Comparison of ENCODE assay signal across 1 cellular context in the genomic region with DNA sequence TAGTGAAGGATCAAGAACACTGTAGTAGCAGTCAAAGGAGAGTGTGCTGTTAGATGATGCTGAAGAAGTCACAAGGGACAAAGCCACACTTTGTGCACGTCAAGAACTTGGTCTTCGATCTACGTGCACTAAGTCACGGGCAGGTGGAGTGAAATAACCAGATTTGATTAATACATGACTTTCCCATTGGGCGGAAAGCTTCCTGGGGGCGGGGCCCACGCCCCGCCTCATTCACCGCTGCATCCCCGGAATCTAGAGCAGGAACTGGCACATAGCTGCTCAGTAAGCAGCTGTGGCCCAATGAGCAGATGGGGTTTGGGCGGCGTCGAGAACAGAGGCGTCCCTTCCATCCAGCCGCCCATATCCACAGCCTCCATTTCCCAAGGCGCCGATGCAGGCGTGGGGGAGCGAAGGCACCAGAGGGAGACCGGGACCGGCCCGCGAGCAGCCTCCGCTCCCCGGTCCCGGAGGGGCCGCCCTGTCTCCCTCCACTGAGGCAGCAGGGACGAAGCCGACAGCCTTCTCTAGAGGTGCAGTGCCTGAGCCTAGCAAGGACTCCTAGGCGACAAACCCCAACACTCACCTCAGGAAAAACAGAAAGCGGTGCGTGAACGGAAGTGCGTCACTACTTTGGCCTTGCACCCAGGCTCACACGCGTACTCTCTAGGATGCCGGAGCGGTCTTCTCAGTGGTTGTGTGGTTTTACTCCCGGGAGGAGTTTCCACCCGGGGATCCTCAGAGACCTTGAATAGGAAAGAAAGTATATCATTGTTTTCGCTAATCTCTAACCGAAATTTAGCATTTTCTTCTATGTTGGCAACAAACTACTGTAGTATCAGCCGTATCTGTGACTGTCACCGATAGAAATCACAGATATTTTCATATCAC.
A peak's percentile ranks its signal among the peaks of the same experiment; 100 is the strongest.
TF ChIP-seq lines count a peak whose summit lies in the region.

No MANE protein-coding gene starts in this region.

TF ChIP-seq in HEK293, 187 proteins besides CTCF, POLR2A, EP300 and RAD21 (continued from another document and continues in another):
- 0 out of 2 replicates have a peak, but pooled peaks have one; percentile 15 for TF ChIP-seq YY1 (tag by site-specific recombination; IDR thresholded peaks at IDR 0.05)
- TF ChIP-seq ZNF791 (tag by site-specific recombination; IDR thresholded peaks at IDR 0.05) = no peak
- peak; percentile 13; the same call in 1 of the 2 replicates for TF ChIP-seq ZNF366 (tag by site-specific recombination; conservative IDR thresholded peaks at IDR 0.05)
- peak; percentile 31; the same call in 1 of the 2 replicates for TF ChIP-seq TRIM28 (IDR thresholded peaks at IDR 0.05; ENCODE audit: borderline replicate concordance, low read length)
- peak; percentile 70 for TF ChIP-seq SP3 (tag by site-specific recombination; IDR thresholded peaks at IDR 0.05)
- no peak for TF ChIP-seq ZNF350 (tag by site-specific recombination; IDR thresholded peaks at IDR 0.05)
- TF ChIP-seq, protein P1, sequence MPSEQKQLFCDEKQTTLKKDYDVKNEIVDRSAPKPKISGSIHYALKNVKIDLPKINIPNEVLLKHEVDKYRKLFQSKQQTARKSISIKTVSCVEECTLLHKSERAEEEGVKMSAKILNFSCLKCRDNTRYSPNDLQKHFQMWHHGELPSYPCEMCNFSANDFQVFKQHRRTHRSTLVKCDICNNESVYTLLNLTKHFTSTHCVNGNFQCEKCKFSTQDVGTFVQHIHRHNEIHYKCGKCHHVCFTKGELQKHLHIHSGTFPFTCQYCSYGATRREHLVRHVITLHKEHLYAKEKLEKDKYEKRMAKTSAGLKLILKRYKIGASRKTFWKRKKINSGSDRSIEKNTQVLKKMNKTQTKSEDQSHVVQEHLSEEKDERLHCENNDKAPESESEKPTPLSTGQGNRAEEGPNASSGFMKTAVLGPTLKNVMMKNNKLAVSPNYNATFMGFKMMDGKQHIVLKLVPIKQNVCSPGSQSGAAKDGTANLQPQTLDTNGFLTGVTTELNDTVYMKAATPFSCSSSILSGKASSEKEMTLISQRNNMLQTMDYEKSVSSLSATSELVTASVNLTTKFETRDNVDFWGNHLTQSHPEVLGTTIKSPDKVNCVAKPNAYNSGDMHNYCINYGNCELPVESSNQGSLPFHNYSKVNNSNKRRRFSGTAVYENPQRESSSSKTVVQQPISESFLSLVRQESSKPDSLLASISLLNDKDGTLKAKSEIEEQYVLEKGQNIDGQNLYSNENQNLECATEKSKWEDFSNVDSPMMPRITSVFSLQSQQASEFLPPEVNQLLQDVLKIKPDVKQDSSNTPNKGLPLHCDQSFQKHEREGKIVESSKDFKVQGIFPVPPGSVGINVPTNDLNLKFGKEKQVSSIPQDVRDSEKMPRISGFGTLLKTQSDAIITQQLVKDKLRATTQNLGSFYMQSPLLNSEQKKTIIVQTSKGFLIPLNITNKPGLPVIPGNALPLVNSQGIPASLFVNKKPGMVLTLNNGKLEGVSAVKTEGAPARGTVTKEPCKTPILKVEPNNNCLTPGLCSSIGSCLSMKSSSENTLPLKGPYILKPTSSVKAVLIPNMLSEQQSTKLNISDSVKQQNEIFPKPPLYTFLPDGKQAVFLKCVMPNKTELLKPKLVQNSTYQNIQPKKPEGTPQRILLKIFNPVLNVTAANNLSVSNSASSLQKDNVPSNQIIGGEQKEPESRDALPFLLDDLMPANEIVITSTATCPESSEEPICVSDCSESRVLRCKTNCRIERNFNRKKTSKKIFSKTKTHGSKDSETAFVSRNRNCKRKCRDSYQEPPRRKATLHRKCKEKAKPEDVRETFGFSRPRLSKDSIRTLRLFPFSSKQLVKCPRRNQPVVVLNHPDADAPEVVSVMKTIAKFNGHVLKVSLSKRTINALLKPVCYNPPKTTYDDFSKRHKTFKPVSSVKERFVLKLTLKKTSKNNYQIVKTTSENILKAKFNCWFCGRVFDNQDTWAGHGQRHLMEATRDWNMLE (tag by site-specific recombination; conservative IDR thresholded peaks at IDR 0.05; ENCODE audit: low read depth) = peak; percentile 95
- TF ChIP-seq, protein P2, sequence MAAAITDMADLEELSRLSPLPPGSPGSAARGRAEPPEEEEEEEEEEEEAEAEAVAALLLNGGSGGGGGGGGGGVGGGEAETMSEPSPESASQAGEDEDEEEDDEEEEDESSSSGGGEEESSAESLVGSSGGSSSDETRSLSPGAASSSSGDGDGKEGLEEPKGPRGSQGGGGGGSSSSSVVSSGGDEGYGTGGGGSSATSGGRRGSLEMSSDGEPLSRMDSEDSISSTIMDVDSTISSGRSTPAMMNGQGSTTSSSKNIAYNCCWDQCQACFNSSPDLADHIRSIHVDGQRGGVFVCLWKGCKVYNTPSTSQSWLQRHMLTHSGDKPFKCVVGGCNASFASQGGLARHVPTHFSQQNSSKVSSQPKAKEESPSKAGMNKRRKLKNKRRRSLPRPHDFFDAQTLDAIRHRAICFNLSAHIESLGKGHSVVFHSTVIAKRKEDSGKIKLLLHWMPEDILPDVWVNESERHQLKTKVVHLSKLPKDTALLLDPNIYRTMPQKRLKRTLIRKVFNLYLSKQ (tag by site-specific recombination; IDR thresholded peaks at IDR 0.05; ENCODE audit: borderline replicate concordance) = no peak
- TF ChIP-seq ZNF837 (tag by site-specific recombination; IDR thresholded peaks at IDR 0.05) = no peak
- TF ChIP-seq KLF1 (tag by site-specific recombination; IDR thresholded peaks at IDR 0.05) = peak; percentile 66
- TF ChIP-seq KLF7 (tag by site-specific recombination; IDR thresholded peaks at IDR 0.05; ENCODE audit: borderline replicate concordance) = peak; percentile 44; the same call in 1 of the 2 replicates
- TF ChIP-seq HOXA7 (CRISPR knock-in tag; IDR thresholded peaks at IDR 0.05; ENCODE audit: borderline replicate concordance) = no peak
- peak; percentile 26; the same call in 1 of the 2 replicates for TF ChIP-seq ZBTB48 (tag by site-specific recombination; IDR thresholded peaks at IDR 0.05)
- TF ChIP-seq, protein P3, sequence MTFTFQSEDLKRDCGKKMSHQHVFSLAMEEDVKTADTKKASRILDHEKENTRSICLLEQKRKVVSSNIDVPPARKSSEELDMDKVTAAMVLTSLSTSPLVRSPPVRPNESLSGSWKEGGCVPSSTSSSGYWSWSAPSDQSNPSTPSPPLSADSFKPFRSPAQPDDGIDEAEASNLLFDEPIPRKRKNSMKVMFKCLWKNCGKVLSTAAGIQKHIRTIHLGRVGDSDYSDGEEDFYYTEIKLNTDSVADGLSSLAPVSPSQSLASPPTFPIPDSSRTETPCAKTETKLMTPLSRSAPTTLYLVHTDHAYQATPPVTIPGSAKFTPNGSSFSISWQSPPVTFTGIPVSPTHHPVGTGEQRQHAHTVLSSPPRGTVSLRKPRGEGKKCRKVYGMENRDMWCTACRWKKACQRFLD (tag by site-specific recombination; IDR thresholded peaks at IDR 0.05) = no peak
- TF ChIP-seq ZNF561 (tag by site-specific recombination; IDR thresholded peaks at IDR 0.05; ENCODE audit: borderline replicate concordance) = no peak
- no peak for TF ChIP-seq ZNF747 (tag by site-specific recombination; IDR thresholded peaks at IDR 0.05)
- no peak for TF ChIP-seq ZNF514 (tag by site-specific recombination; IDR thresholded peaks at IDR 0.05)
- peak; percentile 66 for TF ChIP-seq SP7 (tag by site-specific recombination; IDR thresholded peaks at IDR 0.05)
- TF ChIP-seq ZNF843 (tag by site-specific recombination; IDR thresholded peaks at IDR 0.05) = peak; percentile 25; the same call in 1 of the 2 replicates
- TF ChIP-seq, protein P4, sequence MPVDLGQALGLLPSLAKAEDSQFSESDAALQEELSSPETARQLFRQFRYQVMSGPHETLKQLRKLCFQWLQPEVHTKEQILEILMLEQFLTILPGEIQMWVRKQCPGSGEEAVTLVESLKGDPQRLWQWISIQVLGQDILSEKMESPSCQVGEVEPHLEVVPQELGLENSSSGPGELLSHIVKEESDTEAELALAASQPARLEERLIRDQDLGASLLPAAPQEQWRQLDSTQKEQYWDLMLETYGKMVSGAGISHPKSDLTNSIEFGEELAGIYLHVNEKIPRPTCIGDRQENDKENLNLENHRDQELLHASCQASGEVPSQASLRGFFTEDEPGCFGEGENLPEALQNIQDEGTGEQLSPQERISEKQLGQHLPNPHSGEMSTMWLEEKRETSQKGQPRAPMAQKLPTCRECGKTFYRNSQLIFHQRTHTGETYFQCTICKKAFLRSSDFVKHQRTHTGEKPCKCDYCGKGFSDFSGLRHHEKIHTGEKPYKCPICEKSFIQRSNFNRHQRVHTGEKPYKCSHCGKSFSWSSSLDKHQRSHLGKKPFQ (tag by site-specific recombination; IDR thresholded peaks at IDR 0.05) = no peak
- no peak for TF ChIP-seq ZNF571 (tag by site-specific recombination; IDR thresholded peaks at IDR 0.05)
- TF ChIP-seq ZNF658 (tag by site-specific recombination; IDR thresholded peaks at IDR 0.05) = no peak
- no peak for TF ChIP-seq ZNF768 (tag by site-specific recombination; IDR thresholded peaks at IDR 0.05)
- TF ChIP-seq YY2 (tag by site-specific recombination; IDR thresholded peaks at IDR 0.05) = peak; percentile 71
- 0 out of 2 replicates have a peak, but pooled peaks have one; percentile 31 for TF ChIP-seq ZNF341 (tag by site-specific recombination; IDR thresholded peaks at IDR 0.05; ENCODE audit: low read depth)
- TF ChIP-seq BCL11B (tag by site-specific recombination; IDR thresholded peaks at IDR 0.05; ENCODE audit: low read depth) = no peak
- TF ChIP-seq ZNF2 (tag by site-specific recombination; IDR thresholded peaks at IDR 0.05) = 0 out of 2 replicates have a peak, but pooled peaks have one; percentile 50
- no peak for TF ChIP-seq SETDB1 (IDR thresholded peaks at IDR 0.05; ENCODE audit: insufficient read length, low read length)
- TF ChIP-seq ZNF157 (tag by site-specific recombination; IDR thresholded peaks at IDR 0.05) = no peak
- TF ChIP-seq ZNF426 (tag by site-specific recombination; IDR thresholded peaks at IDR 0.05) = no peak
- TF ChIP-seq, protein P5, sequence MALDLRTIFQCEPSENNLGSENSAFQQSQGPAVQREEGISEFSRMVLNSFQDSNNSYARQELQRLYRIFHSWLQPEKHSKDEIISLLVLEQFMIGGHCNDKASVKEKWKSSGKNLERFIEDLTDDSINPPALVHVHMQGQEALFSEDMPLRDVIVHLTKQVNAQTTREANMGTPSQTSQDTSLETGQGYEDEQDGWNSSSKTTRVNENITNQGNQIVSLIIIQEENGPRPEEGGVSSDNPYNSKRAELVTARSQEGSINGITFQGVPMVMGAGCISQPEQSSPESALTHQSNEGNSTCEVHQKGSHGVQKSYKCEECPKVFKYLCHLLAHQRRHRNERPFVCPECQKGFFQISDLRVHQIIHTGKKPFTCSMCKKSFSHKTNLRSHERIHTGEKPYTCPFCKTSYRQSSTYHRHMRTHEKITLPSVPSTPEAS (tag by site-specific recombination; IDR thresholded peaks at IDR 0.05) = no peak
- TF ChIP-seq HOXC10 (CRISPR knock-in tag; IDR thresholded peaks at IDR 0.05) = no peak
- TF ChIP-seq, protein P6, sequence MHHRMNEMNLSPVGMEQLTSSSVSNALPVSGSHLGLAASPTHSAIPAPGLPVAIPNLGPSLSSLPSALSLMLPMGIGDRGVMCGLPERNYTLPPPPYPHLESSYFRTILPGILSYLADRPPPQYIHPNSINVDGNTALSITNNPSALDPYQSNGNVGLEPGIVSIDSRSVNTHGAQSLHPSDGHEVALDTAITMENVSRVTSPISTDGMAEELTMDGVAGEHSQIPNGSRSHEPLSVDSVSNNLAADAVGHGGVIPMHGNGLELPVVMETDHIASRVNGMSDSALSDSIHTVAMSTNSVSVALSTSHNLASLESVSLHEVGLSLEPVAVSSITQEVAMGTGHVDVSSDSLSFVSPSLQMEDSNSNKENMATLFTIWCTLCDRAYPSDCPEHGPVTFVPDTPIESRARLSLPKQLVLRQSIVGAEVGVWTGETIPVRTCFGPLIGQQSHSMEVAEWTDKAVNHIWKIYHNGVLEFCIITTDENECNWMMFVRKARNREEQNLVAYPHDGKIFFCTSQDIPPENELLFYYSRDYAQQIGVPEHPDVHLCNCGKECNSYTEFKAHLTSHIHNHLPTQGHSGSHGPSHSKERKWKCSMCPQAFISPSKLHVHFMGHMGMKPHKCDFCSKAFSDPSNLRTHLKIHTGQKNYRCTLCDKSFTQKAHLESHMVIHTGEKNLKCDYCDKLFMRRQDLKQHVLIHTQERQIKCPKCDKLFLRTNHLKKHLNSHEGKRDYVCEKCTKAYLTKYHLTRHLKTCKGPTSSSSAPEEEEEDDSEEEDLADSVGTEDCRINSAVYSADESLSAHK (tag by site-specific recombination; IDR thresholded peaks at IDR 0.05) = no peak
- TF ChIP-seq, protein P7, sequence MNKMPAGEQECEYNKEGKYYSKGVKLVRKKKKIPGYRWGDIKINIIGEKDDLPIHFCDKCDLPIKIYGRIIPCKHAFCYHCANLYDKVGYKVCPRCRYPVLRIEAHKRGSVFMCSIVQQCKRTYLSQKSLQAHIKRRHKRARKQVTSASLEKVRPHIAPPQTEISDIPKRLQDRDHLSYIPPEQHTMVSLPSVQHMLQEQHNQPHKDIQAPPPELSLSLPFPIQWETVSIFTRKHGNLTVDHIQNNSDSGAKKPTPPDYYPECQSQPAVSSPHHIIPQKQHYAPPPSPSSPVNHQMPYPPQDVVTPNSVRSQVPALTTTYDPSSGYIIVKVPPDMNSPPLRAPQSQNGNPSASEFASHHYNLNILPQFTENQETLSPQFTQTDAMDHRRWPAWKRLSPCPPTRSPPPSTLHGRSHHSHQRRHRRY (tag by site-specific recombination; IDR thresholded peaks at IDR 0.05) = no peak
- TF ChIP-seq ZNF433 (tag by site-specific recombination; IDR thresholded peaks at IDR 0.05; ENCODE audit: low read depth) = no peak
- no peak for TF ChIP-seq ZNF596 (tag by site-specific recombination; IDR thresholded peaks at IDR 0.05)
- TF ChIP-seq, protein P8, sequence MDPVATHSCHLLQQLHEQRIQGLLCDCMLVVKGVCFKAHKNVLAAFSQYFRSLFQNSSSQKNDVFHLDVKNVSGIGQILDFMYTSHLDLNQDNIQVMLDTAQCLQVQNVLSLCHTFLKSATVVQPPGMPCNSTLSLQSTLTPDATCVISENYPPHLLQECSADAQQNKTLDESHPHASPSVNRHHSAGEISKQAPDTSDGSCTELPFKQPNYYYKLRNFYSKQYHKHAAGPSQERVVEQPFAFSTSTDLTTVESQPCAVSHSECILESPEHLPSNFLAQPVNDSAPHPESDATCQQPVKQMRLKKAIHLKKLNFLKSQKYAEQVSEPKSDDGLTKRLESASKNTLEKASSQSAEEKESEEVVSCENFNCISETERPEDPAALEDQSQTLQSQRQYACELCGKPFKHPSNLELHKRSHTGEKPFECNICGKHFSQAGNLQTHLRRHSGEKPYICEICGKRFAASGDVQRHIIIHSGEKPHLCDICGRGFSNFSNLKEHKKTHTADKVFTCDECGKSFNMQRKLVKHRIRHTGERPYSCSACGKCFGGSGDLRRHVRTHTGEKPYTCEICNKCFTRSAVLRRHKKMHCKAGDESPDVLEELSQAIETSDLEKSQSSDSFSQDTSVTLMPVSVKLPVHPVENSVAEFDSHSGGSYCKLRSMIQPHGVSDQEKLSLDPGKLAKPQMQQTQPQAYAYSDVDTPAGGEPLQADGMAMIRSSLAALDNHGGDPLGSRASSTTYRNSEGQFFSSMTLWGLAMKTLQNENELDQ (tag by site-specific recombination; IDR thresholded peaks at IDR 0.05; ENCODE audit: low read depth) = no peak
